ENCODE assay signal across 7 cellular contexts in the genomic region with DNA sequence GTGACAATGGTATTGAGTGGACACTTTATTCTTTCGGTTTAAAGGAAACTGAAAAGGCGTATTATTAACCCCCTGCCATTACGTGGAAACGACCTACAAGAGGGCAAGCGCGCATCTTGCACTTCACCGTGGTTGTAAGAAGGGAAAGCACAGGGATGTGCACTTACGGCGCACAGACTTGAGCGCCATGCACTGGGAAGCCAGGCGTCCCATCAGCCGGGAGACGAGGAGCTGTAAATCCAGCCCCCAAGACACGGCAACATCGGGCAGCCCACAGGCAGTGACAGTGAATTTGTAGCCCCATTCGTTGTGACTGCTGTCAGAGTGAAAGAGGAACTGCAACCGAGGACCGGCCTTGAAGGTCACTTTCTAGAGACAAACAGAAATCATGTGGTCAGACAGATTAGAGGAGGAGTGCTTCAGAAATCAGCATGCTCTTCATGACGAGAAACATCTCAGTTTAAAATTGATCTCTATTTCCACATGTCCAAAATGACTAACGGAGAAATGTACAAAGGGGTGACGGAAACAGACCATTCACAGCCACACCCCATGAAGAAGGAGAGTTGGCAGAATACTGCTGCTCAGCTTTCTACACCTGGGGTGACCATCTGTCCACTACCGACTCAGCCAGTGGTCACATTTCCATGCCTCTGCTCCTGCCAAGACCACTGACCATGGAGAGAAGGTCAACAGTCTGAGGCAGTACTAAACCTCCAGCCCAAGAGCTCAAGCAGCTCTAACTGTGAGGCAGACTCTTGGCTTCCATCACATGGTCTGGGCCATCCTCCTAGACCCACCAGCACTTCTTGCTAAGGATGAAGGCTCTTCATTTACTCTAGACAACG.
A peak's percentile ranks its signal among the peaks of the same experiment; 100 is the strongest.
DNase-seq lines count a peak whose midpoint lies in the region; ATAC-seq and TF ChIP-seq lines count a peak whose summit lies in the region.

No MANE protein-coding gene starts in this region.

- no peak overlapping the region for H3K27ac Mint-ChIP-seq in activated T-helper 17 cell treated with anti-CD3 and anti-CD28 coated beads, Interleukin-2, amount 50 U/mL, for 72 hours

- ATAC-seq in GM19328 (IDR thresholded peaks at IDR 0.05; ENCODE audit: unreplicated experiment) (peak; percentile 91), HG03066 (IDR thresholded peaks at IDR 0.05; ENCODE audit: low read depth, unreplicated experiment) (peak; percentile 84)
- ATAC-seq in stimulated activated naive CD8-positive, alpha-beta T cell treated with anti-CD3 and anti-CD28 coated beads, Interleukin-15, Interleukin-2, amounts not matched to agents 100 U/mL and 50 U/mL, for 24 hours = peak; percentile 14
- ATAC-seq in activated T-helper 17 cell treated with anti-CD3 and anti-CD28 coated beads, Interleukin-2, amount 50 U/mL, for 72 hours (replicated peaks) = no peak

- no peaks in the 10 kb centered on the region for H3K27me3 ChIP-seq in adrenal gland

- DNase-seq in adrenal gland = peak; percentile 40 to 83 (median 74)
- no peak for DNase-seq in stimulated activated naive CD8-positive, alpha-beta T cell treated with anti-CD3 and anti-CD28 coated beads, Interleukin-15, Interleukin-2, amounts not matched to agents 100 U/mL and 50 U/mL, for 24 hours
- no peak for DNase-seq in superior temporal gyrus (ENCODE audit: extremely low spot score)
- no peak for DNase-seq in UCSD-AML1 (lab: John Stamatoyannopoulos, UW; ENCODE audit: unreplicated experiment)

- H3K4me3 ChIP-seq in adrenal gland = peak overlapping the region in 1 of 4 donors; percentile 21

- no peak overlapping the region for H3K4me3 Mint-ChIP-seq in activated T-helper 17 cell treated with anti-CD3 and anti-CD28 coated beads, Interleukin-2, amount 50 U/mL, for 72 hours

- H3K9me3 ChIP-seq in adrenal gland (replicated peaks in 1 of 3) = no peaks in the 10 kb centered on the region

- H3K4me1 ChIP-seq in adrenal gland (replicated peaks in 1 of 2) = peaks cover 12 to 46% of the 10 kb centered on the region in 2 donors

- intact Hi-C loops in adrenal gland (cut with DNase I) = no loop called here

- peak overlapping the region; percentile 9 to 87 (median 73) for H3K27ac ChIP-seq in adrenal gland

- no peaks in the 10 kb centered on the region for H3K9me3 Mint-ChIP-seq in activated T-helper 17 cell treated with anti-CD3 and anti-CD28 coated beads, Interleukin-2, amount 50 U/mL, for 72 hours

- H3K4me1 Mint-ChIP-seq in activated T-helper 17 cell treated with anti-CD3 and anti-CD28 coated beads, Interleukin-2, amount 50 U/mL, for 72 hours = peaks cover 3% of the 10 kb centered on the region

- TF ChIP-seq POLR2A in adrenal gland (IDR thresholded peaks at IDR 0.05) = peak in 1 of 2 donors; percentile 45

- peaks cover 0 to 81% of the 10 kb centered on the region in 2 donors for H3K36me3 ChIP-seq in adrenal gland (replicated peaks in 1 of 2)

- WGBS in adrenal gland, 4 donors = 44 to 66% (median 47%) methylated on average over 22 to 23 of the region's 23 CpGs

- no peak for TF ChIP-seq CTCF in adrenal gland (IDR thresholded peaks at IDR 0.05)

- peaks cover 100% of the 10 kb centered on the region for H3K36me3 Mint-ChIP-seq in activated T-helper 17 cell treated with anti-CD3 and anti-CD28 coated beads, Interleukin-2, amount 50 U/mL, for 72 hours (ENCODE audit: low read depth)

- H3K27me3 Mint-ChIP-seq in activated T-helper 17 cell treated with anti-CD3 and anti-CD28 coated beads, Interleukin-2, amount 50 U/mL, for 72 hours = no peaks in the 10 kb centered on the region

Comparison
In these comparisons a context has a peak if more than half of its experiments do, and no peak if none do; other contexts are left out.
1. DNase-seq: peak in adrenal gland (7 of 7); none in stimulated activated naive CD8-positive, alpha-beta T cell treated with anti-CD3 and anti-CD28 coated beads, Interleukin-15, Interleukin-2, amounts not matched to agents 100 U/mL and 50 U/mL, for 24 hours (single experiment), superior temporal gyrus (single experiment) and UCSD-AML1 (single experiment).